ENCODE assay signal across 1 cellular context in genomic region chr6:149455028-149455732, GRCh38.
TF ChIP-seq lines count a peak whose summit lies in the region.

No MANE protein-coding gene starts in this region.

TF ChIP-seq in IMR-90, 13 proteins besides CTCF, POLR2A, EP300 and RAD21:
- TF ChIP-seq CHD1 (IDR thresholded peaks at IDR 0.05; ENCODE audit: low read depth, low read length): no peak
- no peak for TF ChIP-seq MXI1 (IDR thresholded peaks at IDR 0.05; ENCODE audit: borderline replicate concordance, low read depth, low read length)
- no peak for TF ChIP-seq BHLHE40 (IDR thresholded peaks at IDR 0.05; ENCODE audit: low read depth, low read length)
- no peak for TF ChIP-seq FOS (IDR thresholded peaks at IDR 0.05; ENCODE audit: low read depth, low read length)
- TF ChIP-seq CEBPB (IDR thresholded peaks at IDR 0.05; ENCODE audit: low read depth, low read length): no peak
- TF ChIP-seq ELK1 (IDR thresholded peaks at IDR 0.05; ENCODE audit: borderline replicate concordance, low read depth, low read length): no peak
- no peak for TF ChIP-seq MAFK (IDR thresholded peaks at IDR 0.05; ENCODE audit: low read depth, low read length)
- no peak for TF ChIP-seq USF2 (IDR thresholded peaks at IDR 0.05; ENCODE audit: low read depth, low read length)
TF ChIP-seq in IMR-90: peak in this region for 0.
